1 cellular context compared by ENCODE assay signal in genomic region chr3:177835008-177835407, GRCh38.
TF ChIP-seq lines count a peak whose summit lies in the region.

No MANE protein-coding gene starts in this region.

TF ChIP-seq in HEK293, 187 proteins besides CTCF, POLR2A, EP300 and RAD21 (continued from another document):
- no peak for TF ChIP-seq ZNF518A (tag by site-specific recombination; conservative IDR thresholded peaks at IDR 0.05; ENCODE audit: low read depth)
- TF ChIP-seq ZNF629 (tag by site-specific recombination; IDR thresholded peaks at IDR 0.05) = 0 out of 2 replicates have a peak, but pooled peaks have one; percentile 11
- no peak for TF ChIP-seq AEBP2 (tag by site-specific recombination; IDR thresholded peaks at IDR 0.05; ENCODE audit: borderline replicate concordance)
- no peak for TF ChIP-seq SP3 (tag by site-specific recombination; IDR thresholded peaks at IDR 0.05)
- TF ChIP-seq ZNF623 (tag by site-specific recombination; IDR thresholded peaks at IDR 0.05) = no peak
- no peak for TF ChIP-seq ZNF768 (tag by site-specific recombination; IDR thresholded peaks at IDR 0.05)
- peak; percentile 51; the same call in 1 of the 2 replicates for TF ChIP-seq FEZF1 (tag by site-specific recombination; IDR thresholded peaks at IDR 0.05)
- 0 out of 2 replicates have a peak, but pooled peaks have one; percentile 16 for TF ChIP-seq YY1 (tag by site-specific recombination; IDR thresholded peaks at IDR 0.05)
- TF ChIP-seq ZFP3 (tag by site-specific recombination; IDR thresholded peaks at IDR 0.05; ENCODE audit: low read depth) = no peak
- no peak for TF ChIP-seq ZNF155 (tag by site-specific recombination; IDR thresholded peaks at IDR 0.05)
- peak; percentile 66 for TF ChIP-seq GLIS1 (tag by site-specific recombination; IDR thresholded peaks at IDR 0.05)
- TF ChIP-seq ZIC2 (tag by site-specific recombination; IDR thresholded peaks at IDR 0.05) = peak; percentile 96
- no peak for TF ChIP-seq ZNF692 (tag by site-specific recombination; IDR thresholded peaks at IDR 0.05)
- peak; percentile 68 for TF ChIP-seq SP7 (tag by site-specific recombination; IDR thresholded peaks at IDR 0.05)
